In the genomic region with DNA sequence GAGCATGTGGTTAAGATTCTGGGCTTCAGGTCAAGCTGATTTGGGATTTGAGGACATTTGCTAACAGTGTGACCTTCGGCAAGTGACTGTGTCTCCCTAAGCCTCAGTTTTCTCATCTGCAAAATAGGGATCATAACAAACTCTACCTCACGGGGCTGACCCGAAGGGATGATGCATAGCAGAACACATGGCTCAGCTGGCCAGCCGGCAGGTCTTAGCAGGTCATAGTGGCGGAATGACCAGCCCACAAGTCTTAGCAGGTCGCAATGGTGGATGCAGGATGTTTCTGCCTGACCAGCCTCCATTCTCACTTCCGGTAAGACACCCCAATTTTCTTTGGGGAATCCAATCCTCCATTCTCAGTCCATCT, we compare ENCODE assay signal across 13 cellular contexts.
DNase-seq lines count a peak whose midpoint lies in the region; ATAC-seq, FAIRE-seq and TF ChIP-seq lines count a peak whose summit lies in the region.
"Had no signal": no experiment of that assay in that cellular context is flagged by ENCODE, and none has a peak within 500 bp of the region (broad histone marks: within the 10 kb centered on the region; RNA-seq: fewer than 3 reads in every experiment).

No MANE protein-coding gene starts in this region.

- no peak for ATAC-seq in K562

- H3K9ac ChIP-seq in K562 (ENCODE audit: insufficient read depth in 1 of 2, low read depth in 2 of 2, low read length in 2 of 2) = peak overlapping the region in 1 of 2 experiments; percentile 17; a peak in 1 of 4 replicates

- CTCF ChIA-PET in K562 (lab: Yijun Ruan, JAX; ENCODE audit: low intra/inter-chr PET ratio) = no interaction called here

- H3K4me1 ChIP-seq in K562 (replicated peaks in 1 of 2; ENCODE audit: control insufficient read depth in 2 of 2, insufficient read depth in 2 of 2, low read length in 2 of 2) (peaks cover 73 to 82% of the 10 kb centered on the region in 2 experiments), neutrophil (ENCODE audit: control insufficient read depth in 1 of 2, insufficient read depth in 1 of 2, low read depth in 1 of 2, low read length in 1 of 2) (peaks cover 96 to 100% of the 10 kb centered on the region in 2 experiments)
- H3K4me1 ChIP-seq: tibial artery had no signal

- no peak for DNase-seq in T-helper 2 cell treated with Interferon-gamma antibody and Interleukin-4, amounts not matched to agents 5 μg/mL and 100 μg/mL, for 36 hours (ENCODE audit: low spot score)
- DNase-seq in T-helper 2 cell = no peak
- no peak for DNase-seq in K562 (ENCODE audit: extremely low read depth in 1 of 4, low spot score in 3 of 4)
- no peak for DNase-seq in GM03348 (ENCODE audit: low spot score)
- DNase-seq in dedifferentiated amniotic fluid mesenchymal stem cell (ENCODE audit: extremely low spot score) = no peak
- no peak for DNase-seq in AML-193 (lab: John Stamatoyannopoulos, UW)
- DNase-seq: 8988T, NCI-H2171 treated with DMSO at 0.1 percent for 48 hours had no signal

- H4K20me1 ChIP-seq in K562 (replicated peaks; ENCODE audit: control insufficient read depth, insufficient read depth, low read length) = 0 out of 2 replicates have a peak, but pooled peaks cover 4% of the 10 kb centered on the region

- H3K4me2 ChIP-seq in K562 (ENCODE audit: insufficient read depth, low read length) = no peak overlapping the region

- whole genome bisulfite sequencing in K562 (ENCODE audit: insufficient coverage, low coverage, missing lambda C conversion rate) = 76% methylated on average over 7 of the region's 7 CpGs

- no TSS peak for BruUV-seq in K562 (replicated peaks; lab: Mats Ljungman, UMichigan)

- H3K9me3 Mint-ChIP-seq in T-helper 2 cell treated with Interferon-gamma antibody and Interleukin-4, amounts not matched to agents 5 μg/mL and 100 μg/mL, for 36 hours = no peaks in the 10 kb centered on the region
- H3K9me3 Mint-ChIP-seq in IgD-negative memory B cell = no peaks in the 10 kb centered on the region
- H3K9me3 Mint-ChIP-seq: neural crest cell had no signal

- TF ChIP-seq EP300 in K562 (IDR thresholded peaks at IDR 0.05; ENCODE audit: low read length) = no peak

- H3K9me1 ChIP-seq in K562 (ENCODE audit: control insufficient read depth, insufficient read depth, low read length) = no peaks in the 10 kb centered on the region

- no peak overlapping the region for H2AFZ ChIP-seq in K562 (ENCODE audit: low read depth, low read length)

- no peaks in the 10 kb centered on the region for H3K36me3 ChIP-seq in K562 (ENCODE audit: control insufficient read depth, insufficient read depth, low read length)
- peaks cover 58% of the 10 kb centered on the region for H3K36me3 ChIP-seq in neutrophil
- H3K36me3 ChIP-seq: tibial artery had no signal

- H3K27ac ChIP-seq in K562 (ENCODE audit: extremely low read depth, low read depth, low read length) (no peak overlapping the region), neutrophil (peak overlapping the region; percentile 98)
- H3K27ac ChIP-seq: tibial artery had no signal

- H3K27ac Mint-ChIP-seq in T-helper 2 cell treated with Interferon-gamma antibody and Interleukin-4, amounts not matched to agents 5 μg/mL and 100 μg/mL, for 36 hours = peak overlapping the region; percentile 89
- H3K27ac Mint-ChIP-seq in IgD-negative memory B cell = peak overlapping the region; percentile 96 to 99 (median 98)

- TF ChIP-seq RAD21 in K562 (CRISPR knock-in tag; conservative IDR thresholded peaks at IDR 0.05 in 1 of 2, IDR thresholded peaks at IDR 0.05 in 1 of 2) = no peak

- H3K4me3 Mint-ChIP-seq in T-helper 2 cell treated with Interferon-gamma antibody and Interleukin-4, amounts not matched to agents 5 μg/mL and 100 μg/mL, for 36 hours = peak overlapping the region; percentile 75
- H3K4me3 Mint-ChIP-seq in IgD-negative memory B cell = peak overlapping the region; percentile 78 to 96 (median 86)
- H3K4me3 Mint-ChIP-seq: neural crest cell had no signal

- H3K79me2 ChIP-seq in K562 (ENCODE audit: control insufficient read depth, insufficient read depth, low read length) = no peaks in the 10 kb centered on the region

- no peak overlapping the region for H3K4me3 ChIP-seq in K562
- peak overlapping the region; percentile 88 to 94 for H3K4me3 ChIP-seq in neutrophil (ENCODE audit: low read depth in 1 of 2, low read length in 1 of 2)
- H3K4me3 ChIP-seq: tibial artery had no signal

- in situ Hi-C loops in K562 (cut with MboI) = no loop called here

- H3K36me3 Mint-ChIP-seq in T-helper 2 cell treated with Interferon-gamma antibody and Interleukin-4, amounts not matched to agents 5 μg/mL and 100 μg/mL, for 36 hours (ENCODE audit: low read depth) = peaks cover 35% of the 10 kb centered on the region
- H3K36me3 Mint-ChIP-seq in IgD-negative memory B cell = peaks cover 10% of the 10 kb centered on the region

- H3K9me3 ChIP-seq in K562 (replicated peaks; ENCODE audit: control insufficient read depth, insufficient read depth, low read depth, low read length) (no peaks in the 10 kb centered on the region), neutrophil (no peaks in the 10 kb centered on the region)
- H3K9me3 ChIP-seq: tibial artery had no signal

- TF ChIP-seq CTCF in K562 (IDR thresholded peaks at IDR 0.05 in 2 of 3, conservative IDR thresholded peaks at IDR 0.05 in 1 of 3; ENCODE audit: insufficient read depth in 2 of 3, low read depth in 1 of 3, low read length in 3 of 3) = no peak
- TF ChIP-seq CTCF in neutrophil (IDR thresholded peaks at IDR 0.05) = no peak

- FAIRE-seq in K562 (lab: Jason Lieb, UNC) = peak; percentile 32
- FAIRE-seq: H54 had no signal

- H3K27me3 ChIP-seq in K562 (ENCODE audit: control insufficient read depth in 2 of 2, insufficient read depth in 2 of 2, low read length in 2 of 2) (no peaks in the 10 kb centered on the region), neutrophil (no peaks in the 10 kb centered on the region)
- H3K27me3 ChIP-seq: tibial artery had no signal

- intact Hi-C loops in K562 (cut with micrococcal nuclease) = no loop called here

- peaks cover 64% of the 10 kb centered on the region for H3K4me1 Mint-ChIP-seq in T-helper 2 cell treated with Interferon-gamma antibody and Interleukin-4, amounts not matched to agents 5 μg/mL and 100 μg/mL, for 36 hours (ENCODE audit: low read depth)
- peaks cover 44 to 78% (median 59%) of the 10 kb centered on the region in 3 donors for H3K4me1 Mint-ChIP-seq in IgD-negative memory B cell

- no peaks in the 10 kb centered on the region for H3K27me3 Mint-ChIP-seq in T-helper 2 cell treated with Interferon-gamma antibody and Interleukin-4, amounts not matched to agents 5 μg/mL and 100 μg/mL, for 36 hours (ENCODE audit: low read depth)
- H3K27me3 Mint-ChIP-seq in IgD-negative memory B cell = no peaks in the 10 kb centered on the region

- no peak for TF ChIP-seq POLR2A in K562 (conservative IDR thresholded peaks at IDR 0.05)

- POLR2A ChIA-PET in K562 (lab: Yijun Ruan, JAX) = interaction anchor here (0.6 to 2.5 kb wide), 3 partner anchors 10 to 658 kb away, joined by 3 to 9 read pairs (median 4); no protein-coding TSS in a partner anchor

TF ChIP-seq in K562, 482 proteins besides CTCF, POLR2A, EP300 and RAD21 (continues in another document):
- TF ChIP-seq RBM25 (IDR thresholded peaks at IDR 0.05; ENCODE audit: low read depth, low read length, severe bottlenecking) = peak; percentile 78
- TF ChIP-seq, protein P1, sequence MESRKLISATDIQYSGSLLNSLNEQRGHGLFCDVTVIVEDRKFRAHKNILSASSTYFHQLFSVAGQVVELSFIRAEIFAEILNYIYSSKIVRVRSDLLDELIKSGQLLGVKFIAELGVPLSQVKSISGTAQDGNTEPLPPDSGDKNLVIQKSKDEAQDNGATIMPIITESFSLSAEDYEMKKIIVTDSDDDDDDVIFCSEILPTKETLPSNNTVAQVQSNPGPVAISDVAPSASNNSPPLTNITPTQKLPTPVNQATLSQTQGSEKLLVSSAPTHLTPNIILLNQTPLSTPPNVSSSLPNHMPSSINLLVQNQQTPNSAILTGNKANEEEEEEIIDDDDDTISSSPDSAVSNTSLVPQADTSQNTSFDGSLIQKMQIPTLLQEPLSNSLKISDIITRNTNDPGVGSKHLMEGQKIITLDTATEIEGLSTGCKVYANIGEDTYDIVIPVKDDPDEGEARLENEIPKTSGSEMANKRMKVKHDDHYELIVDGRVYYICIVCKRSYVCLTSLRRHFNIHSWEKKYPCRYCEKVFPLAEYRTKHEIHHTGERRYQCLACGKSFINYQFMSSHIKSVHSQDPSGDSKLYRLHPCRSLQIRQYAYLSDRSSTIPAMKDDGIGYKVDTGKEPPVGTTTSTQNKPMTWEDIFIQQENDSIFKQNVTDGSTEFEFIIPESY (CRISPR knock-in tag; IDR thresholded peaks at IDR 0.05) = peak; percentile 85
- peak; percentile 61; the same call in 1 of the 2 replicates for TF ChIP-seq BCOR (IDR thresholded peaks at IDR 0.05)
- TF ChIP-seq, protein P2, sequence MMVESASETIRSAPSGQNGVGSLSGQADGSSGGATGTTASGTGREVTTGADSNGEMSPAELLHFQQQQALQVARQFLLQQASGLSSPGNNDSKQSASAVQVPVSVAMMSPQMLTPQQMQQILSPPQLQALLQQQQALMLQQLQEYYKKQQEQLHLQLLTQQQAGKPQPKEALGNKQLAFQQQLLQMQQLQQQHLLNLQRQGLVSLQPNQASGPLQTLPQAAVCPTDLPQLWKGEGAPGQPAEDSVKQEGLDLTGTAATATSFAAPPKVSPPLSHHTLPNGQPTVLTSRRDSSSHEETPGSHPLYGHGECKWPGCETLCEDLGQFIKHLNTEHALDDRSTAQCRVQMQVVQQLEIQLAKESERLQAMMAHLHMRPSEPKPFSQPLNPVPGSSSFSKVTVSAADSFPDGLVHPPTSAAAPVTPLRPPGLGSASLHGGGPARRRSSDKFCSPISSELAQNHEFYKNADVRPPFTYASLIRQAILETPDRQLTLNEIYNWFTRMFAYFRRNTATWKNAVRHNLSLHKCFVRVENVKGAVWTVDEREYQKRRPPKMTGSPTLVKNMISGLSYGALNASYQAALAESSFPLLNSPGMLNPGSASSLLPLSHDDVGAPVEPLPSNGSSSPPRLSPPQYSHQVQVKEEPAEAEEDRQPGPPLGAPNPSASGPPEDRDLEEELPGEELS (CRISPR knock-in tag; IDR thresholded peaks at IDR 0.05; ENCODE audit: borderline replicate concordance) = peak; percentile 62; the same call in 1 of the 2 replicates
- peak; percentile 75 for TF ChIP-seq ESRRA (IDR thresholded peaks at IDR 0.05; ENCODE audit: borderline replicate concordance, low read depth)
- TF ChIP-seq NUFIP1 (IDR thresholded peaks at IDR 0.05; ENCODE audit: partially characterized antibody) = no peak
- 0 out of 2 replicates have a peak, but pooled peaks have one; percentile 24 for TF ChIP-seq KLF1 (tag; IDR thresholded peaks at IDR 0.05)
- TF ChIP-seq, protein P3, sequence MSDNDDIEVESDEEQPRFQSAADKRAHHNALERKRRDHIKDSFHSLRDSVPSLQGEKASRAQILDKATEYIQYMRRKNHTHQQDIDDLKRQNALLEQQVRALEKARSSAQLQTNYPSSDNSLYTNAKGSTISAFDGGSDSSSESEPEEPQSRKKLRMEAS (CRISPR knock-in tag; IDR thresholded peaks at IDR 0.05) = peak; percentile 41; the same call in 1 of the 2 replicates
